2 cellular contexts compared by ENCODE assay signal in the genomic region with DNA sequence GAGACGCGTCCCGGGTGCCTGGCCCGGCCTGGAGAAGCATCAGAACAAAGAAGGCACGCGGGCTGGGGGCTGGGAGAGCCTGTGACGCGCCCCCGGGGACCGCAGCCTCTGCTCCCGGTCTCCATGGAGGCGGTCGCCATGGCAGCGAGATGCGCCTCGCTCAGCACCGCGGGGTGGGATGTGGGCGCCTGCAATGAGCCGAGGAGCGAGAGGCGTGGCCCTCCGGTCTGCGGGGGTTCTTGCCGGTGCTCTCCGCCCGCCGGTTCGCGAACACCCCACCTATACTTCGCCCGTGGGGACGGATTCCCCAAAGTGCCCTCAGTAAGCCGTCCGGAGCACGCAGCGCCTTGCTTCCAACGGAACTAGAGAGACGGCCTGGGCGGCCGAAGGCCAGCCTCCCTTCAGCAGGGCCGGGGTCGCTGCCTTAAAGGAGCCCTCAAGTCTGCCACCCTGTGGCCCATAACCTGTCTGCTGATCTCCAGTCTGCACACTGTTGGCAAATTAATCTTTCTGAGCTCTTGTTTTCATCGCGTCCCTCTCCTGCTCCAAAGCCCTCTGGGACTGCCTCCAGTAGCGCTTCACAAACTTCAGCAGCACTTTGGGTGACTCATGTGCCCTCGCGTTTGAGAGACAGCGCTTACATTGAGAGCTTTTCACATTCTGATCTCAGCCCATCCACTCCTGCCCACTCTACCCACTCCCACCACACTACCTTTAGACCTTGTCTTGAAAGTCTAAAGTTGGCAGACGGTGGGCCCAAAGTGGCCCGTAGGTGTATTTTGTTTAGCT.
TF ChIP-seq lines count a peak whose summit lies in the region.

No MANE protein-coding gene starts in this region.

TF ChIP-seq in GM23338, 12 proteins besides CTCF, POLR2A, EP300 and RAD21:
- TF ChIP-seq CREB1 (CRISPR knock-in tag; IDR thresholded peaks at IDR 0.05; ENCODE audit: low read depth) (peak; percentile 33), EZH2phosphoT487 (IDR thresholded peaks at IDR 0.05; ENCODE audit: unreplicated experiment) (no peak)

TF ChIP-seq in SK-N-SH treated with all-trans-retinoic acid at 6 μM for 48 hours, 23 proteins besides CTCF, POLR2A, EP300 and RAD21:
- TF ChIP-seq ARNTL (CRISPR knock-in tag; IDR thresholded peaks at IDR 0.05; ENCODE audit: borderline replicate concordance, low read depth): no peak
TF ChIP-seq in SK-N-SH treated with all-trans-retinoic acid at 6 μM for 48 hours: peak in this region for 0.
